Comparison of ENCODE assay signal across 8 cellular contexts in the genomic region with DNA sequence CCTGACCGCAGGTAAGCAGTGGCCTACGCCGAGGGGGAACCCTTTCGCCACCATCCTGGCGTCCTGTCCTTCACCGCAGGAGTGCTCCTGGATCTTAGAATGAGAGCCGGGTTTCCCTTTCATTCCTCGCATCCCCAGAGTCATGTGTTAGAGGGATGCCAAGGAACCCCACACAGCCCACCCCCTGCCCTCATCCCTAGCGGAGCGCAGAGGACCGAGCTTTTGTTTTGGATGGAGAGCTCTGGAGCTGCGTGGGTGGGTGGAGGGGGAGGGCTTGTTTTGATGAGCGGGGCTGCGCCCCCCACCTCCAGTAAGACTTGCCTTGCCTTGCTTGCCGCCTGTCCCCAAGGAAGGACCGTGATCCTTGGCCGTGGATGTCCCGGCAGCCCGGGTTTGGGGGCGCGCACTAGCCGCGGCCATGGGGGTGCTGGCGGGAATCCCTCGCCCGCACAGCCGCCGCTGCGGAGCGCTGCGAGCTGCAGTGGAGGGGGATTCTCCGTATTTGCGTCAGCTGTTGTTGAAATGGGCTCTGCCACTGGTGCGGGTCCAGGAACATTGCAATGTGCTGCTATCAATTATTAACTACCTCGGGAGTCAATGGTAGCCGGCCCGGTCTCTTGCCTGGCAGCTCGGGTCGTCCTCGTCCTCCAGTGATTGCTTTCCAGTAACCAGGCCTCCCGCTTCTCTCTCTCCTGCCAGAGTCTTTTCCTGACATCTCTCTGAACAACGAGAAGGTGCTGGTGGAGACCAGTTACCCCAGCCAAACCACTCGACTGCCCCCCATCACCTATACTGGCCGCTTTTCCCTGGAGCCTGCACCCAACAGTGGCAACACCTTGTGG. TPM values are rescaled to one million over a fixed set of nuclear protein-coding genes. Genes with fewer than 3 reads are reported as not detected.
DNase-seq lines count a peak whose midpoint lies in the region; ATAC-seq and TF ChIP-seq lines count a peak whose summit lies in the region.

No MANE protein-coding gene starts in this region.

- WGBS in psoas muscle, 3 donors: 13 to 15% (median 15%) methylated on average over 43 to 44 of the region's 44 CpGs

- no peaks in the 10 kb centered on the region for H3K9me3 ChIP-seq in psoas muscle

- no peak overlapping the region for H3K27ac ChIP-seq in psoas muscle

- intact Hi-C loops in psoas muscle (cut with DNase I): loop anchor here in 1 of 2 donors (2.0 to 5.0 kb wide), 2 partner anchors 23 to 36 kb away; no protein-coding TSS in a partner anchor

- no peaks in the 10 kb centered on the region for H3K27me3 ChIP-seq in psoas muscle (ENCODE audit: insufficient read depth in 3 of 3, low read length in 2 of 3)

- H3K36me3 ChIP-seq in psoas muscle (ENCODE audit: insufficient read depth in 1 of 2, low read depth in 1 of 2): peaks cover 4 to 6% of the 10 kb centered on the region in 2 donors

- no peak for ATAC-seq in psoas muscle
- no peak for ATAC-seq in HG03175 (IDR thresholded peaks at IDR 0.05; ENCODE audit: unreplicated experiment)

- DNase-seq in NCI-H1417 (lab: John Stamatoyannopoulos, UW) (peak in 2 of 3 experiments; percentile 18 to 60), NCI-H1417 treated with DMSO at 0.1 percent for 48 hours (lab: John Stamatoyannopoulos, UW) (no peak), fibroblast of gingiva (ENCODE audit: low read depth) (peak; percentile 61), psoas muscle (peak in 1 of 2 donors; percentile 36), NCI-H2171 treated with DMSO at 0.1 percent for 48 hours (lab: John Stamatoyannopoulos, UW) (no peak), ureter (ENCODE audit: low spot score) (no peak)
- peak; percentile 40 for DNase-seq in activated CD4-positive, alpha-beta T cell treated with anti-CD3 and anti-CD28 coated beads for 48 hours

- peak overlapping the region; percentile 93 for H3K4me3 ChIP-seq in psoas muscle

- peaks cover 5% of the 10 kb centered on the region for H3K4me1 ChIP-seq in psoas muscle

- TF ChIP-seq CTCF in psoas muscle (IDR thresholded peaks at IDR 0.05): no peak

RNA-seq across cellular contexts. Expression of gene EGR1, which starts 1.0 kb away (rescaled TPM):
- total RNA-seq in psoas muscle (100 to 1,000 TPM in 2 of 4 donors, 10 to 100 TPM in 1, 1 to 10 TPM in 1; 10.0 to 171 (median 74.8) TPM), ureter (41.6 TPM)
- polyA plus RNA-seq in psoas muscle: 100 to 1,000 TPM in 1 of 3 donors, 10 to 100 TPM in 2; 12.0 to 168 (median 14.9) TPM

RNA-seq across cellular contexts. Expression of gene REEP2, which starts 27.4 kb away (rescaled TPM):
- total RNA-seq in psoas muscle (1 to 10 TPM; 1.3 to 6.6 (median 3.1) TPM), ureter (7.0 TPM)
- polyA plus RNA-seq in psoas muscle: 1 to 10 TPM in 2 of 3 donors, under 1 TPM in 1; 0.85 to 3.4 (median 1.5) TPM

Comparison
In these comparisons a context has a peak if more than half of its experiments do, and no peak if none do; other contexts are left out.
1. DNase-seq: peak in NCI-H1417 (2 of 3), activated CD4-positive, alpha-beta T cell treated with anti-CD3 and anti-CD28 coated beads for 48 hours (single experiment) and fibroblast of gingiva (single experiment); none in NCI-H1417 treated with DMSO at 0.1 percent for 48 hours (single experiment), NCI-H2171 treated with DMSO at 0.1 percent for 48 hours (single experiment) and ureter (single experiment).